29 cellular contexts compared by ENCODE assay signal in genomic region chr1:14941865-14942264, GRCh38.
DNase-seq lines count a peak whose midpoint lies in the region; ATAC-seq, FAIRE-seq and TF ChIP-seq lines count a peak whose summit lies in the region.
"Had no signal": no experiment of that assay in that cellular context is flagged by ENCODE, and none has a peak within 500 bp of the region (broad histone marks: within the 10 kb centered on the region; RNA-seq: fewer than 3 reads in every experiment).

No MANE protein-coding gene starts in this region.

- 42 to 46% methylated on average over 9 of the region's 9 CpGs for WGBS in thyroid gland, 2 donors

- H3K27ac ChIP-seq in astrocyte (ENCODE audit: low read depth, low read length) (no peak overlapping the region), lower lobe of right lung (peak overlapping the region; percentile 71), thyroid gland (peak overlapping the region; percentile 62 to 74 (median 71))
- H3K27ac ChIP-seq: epithelial cell of prostate had no signal

- peak overlapping the region; percentile 5 for H3K27ac Mint-ChIP-seq in astrocyte (ENCODE audit: unreplicated experiment)
- H3K27ac Mint-ChIP-seq: CD8-positive, alpha-beta T cell; naive B cell; T-helper 17 cell had no signal

- TF ChIP-seq CTCF in astrocyte (IDR thresholded peaks at IDR 0.05; ENCODE audit: insufficient read depth, low read depth, low read length), result no peak
- TF ChIP-seq CTCF in lower lobe of right lung (IDR thresholded peaks at IDR 0.05), result no peak
- TF ChIP-seq CTCF in thyroid gland (IDR thresholded peaks at IDR 0.05), result no peak

- H2AFZ ChIP-seq in astrocyte (ENCODE audit: low read depth, low read length), result no peak overlapping the region

- intact Hi-C loops in lower lobe of right lung (cut with DNase I), result no loop called here
- intact Hi-C loops in thyroid gland (cut with DNase I), result no loop called here
- intact Hi-C loops in Right ventricle myocardium superior (cut with DNase I), result no loop called here

- no peaks in the 10 kb centered on the region for H3K79me2 ChIP-seq in astrocyte (ENCODE audit: insufficient read depth, low read length)

- no peak overlapping the region for H3K4me2 ChIP-seq in astrocyte (ENCODE audit: low read length)

- H3K4me1 Mint-ChIP-seq in astrocyte (ENCODE audit: low read depth, unreplicated experiment), result peaks cover 54% of the 10 kb centered on the region
- H3K4me1 Mint-ChIP-seq: naive B cell had no signal

- H4K20me1 ChIP-seq in astrocyte (ENCODE audit: insufficient read depth, low read length), result no peaks in the 10 kb centered on the region

- no peak overlapping the region for H3K4me3 Mint-ChIP-seq in astrocyte (ENCODE audit: unreplicated experiment)
- H3K4me3 Mint-ChIP-seq: activated T-cell treated with anti-CD3 and anti-CD28 coated beads, Interleukin-2, amount 50 U/mL, for 4 hours; CD8-positive, alpha-beta T cell; naive B cell; T-helper 17 cell had no signal

- no peaks in the 10 kb centered on the region for H3K36me3 Mint-ChIP-seq in astrocyte (ENCODE audit: low read depth, unreplicated experiment)
- H3K36me3 Mint-ChIP-seq: CD8-positive, alpha-beta T cell; naive B cell had no signal

- H3K36me3 ChIP-seq in astrocyte (ENCODE audit: insufficient read depth, low read length) (no peaks in the 10 kb centered on the region), lower lobe of right lung (no peaks in the 10 kb centered on the region), thyroid gland (no peaks in the 10 kb centered on the region)
- H3K36me3 ChIP-seq: adrenal gland, heart right ventricle, thoracic aorta had no signal

- H3K9me3 ChIP-seq in astrocyte (ENCODE audit: insufficient read depth, low read depth, low read length) (no peaks in the 10 kb centered on the region), lower lobe of right lung (no peaks in the 10 kb centered on the region), thyroid gland (no peaks in the 10 kb centered on the region)
- H3K9me3 ChIP-seq: adrenal gland, heart right ventricle, thoracic aorta had no signal

- H3K9ac ChIP-seq in astrocyte (ENCODE audit: low read length), result no peak overlapping the region

- no peaks in the 10 kb centered on the region for H3K9me3 Mint-ChIP-seq in astrocyte (ENCODE audit: unreplicated experiment)
- H3K9me3 Mint-ChIP-seq: activated T-cell treated with anti-CD3 and anti-CD28 coated beads, Interleukin-2, amount 50 U/mL, for 4 hours; CD8-positive, alpha-beta T cell had no signal

- no peak overlapping the region for H3K4me3 ChIP-seq in astrocyte (ENCODE audit: insufficient read depth, low read depth, low read length)
- H3K4me3 ChIP-seq in lower lobe of right lung, result no peak overlapping the region
- H3K4me3 ChIP-seq in thyroid gland (replicated peaks in 1 of 3), result no peak overlapping the region
- H3K4me3 ChIP-seq: adrenal gland, heart right ventricle, thoracic aorta had no signal

- DNase-seq in GM03348 (ENCODE audit: low spot score), result peak; percentile 48
- peak; percentile 36 for DNase-seq in astrocyte (ENCODE audit: low read depth)
- no peak for DNase-seq in lower lobe of right lung
- peak; percentile 42 to 59 for DNase-seq in thyroid gland
- DNase-seq in Right ventricle myocardium superior, result no peak
- no peak for DNase-seq in cortex of kidney (lab: John Stamatoyannopoulos, UW)
- DNase-seq: activated CD4-positive, alpha-beta T cell treated with anti-CD3 and anti-CD28 coated beads for 4 hours; activated naive CD4-positive, alpha-beta T cell; activated T-cell treated with anti-CD3 and anti-CD28 coated beads, Interleukin-2, amount 50 U/mL, for 4 hours; adrenal gland; CD8-positive, alpha-beta T cell; central memory CD4-positive, alpha-beta T cell; GOT3; heart right ventricle; KG1; left cardiac atrium; mesendoderm; naive B cell; NCI-H146; NCI-H2171; NCI-H526 treated with DMSO at 0.1 percent for 48 hours; right cardiac atrium; stimulated activated CD4-positive, alpha-beta T cell treated with anti-CD3 and anti-CD28 coated beads, Interleukin-12 subunit alpha, Interleukin-12 subunit beta, amount 100 ng/mL, for 4 hours; stimulated activated CD4-positive, alpha-beta T cell treated with anti-CD3 and anti-CD28 coated beads, Interleukin-4, amount 100 ng/mL, for 4 hours; stimulated activated naive CD4-positive, alpha-beta T cell; T-helper 17 cell had no signal

- peaks cover 4% of the 10 kb centered on the region for H3K27me3 Mint-ChIP-seq in astrocyte (ENCODE audit: low read depth, unreplicated experiment)

- no peak for FAIRE-seq in astrocyte (lab: Jason Lieb, UNC)

- H3K27me3 ChIP-seq in astrocyte (ENCODE audit: insufficient read depth, low read length) (no peaks in the 10 kb centered on the region), lower lobe of right lung (ENCODE audit: low read depth) (no peaks in the 10 kb centered on the region), thyroid gland (no peaks in the 10 kb centered on the region)
- H3K27me3 ChIP-seq: adrenal gland, heart right ventricle had no signal

- no peak for TF ChIP-seq POLR2A in thyroid gland (IDR thresholded peaks at IDR 0.05)

- ATAC-seq in lower lobe of right lung (no peak), HG03108 (IDR thresholded peaks at IDR 0.05; ENCODE audit: unreplicated experiment) (no peak), Right ventricle myocardium superior (ENCODE audit: poor library complexity) (no peak)
- ATAC-seq: activated T-cell treated with anti-CD3 and anti-CD28 coated beads, Interleukin-2, amount 50 U/mL, for 4 hours; CD8-positive, alpha-beta T cell; heart right ventricle; left cardiac atrium; right cardiac atrium; T-helper 17 cell had no signal

- H3K4me1 ChIP-seq in astrocyte (ENCODE audit: insufficient read depth, low read length) (peaks cover 53% of the 10 kb centered on the region), lower lobe of right lung (peaks cover 60% of the 10 kb centered on the region), thyroid gland (peaks cover 41 to 75% of the 10 kb centered on the region in 2 donors)

Comparison
In these comparisons a context has a peak if more than half of its experiments do, and no peak if none do; other contexts are left out.
1. DNase-seq: peak in GM03348 (single experiment), astrocyte (single experiment) and thyroid gland (2 of 2); none in lower lobe of right lung (single experiment), Right ventricle myocardium superior (single experiment) and cortex of kidney (single experiment).